Comparison of ENCODE assay signal across 3 cellular contexts in the genomic region with DNA sequence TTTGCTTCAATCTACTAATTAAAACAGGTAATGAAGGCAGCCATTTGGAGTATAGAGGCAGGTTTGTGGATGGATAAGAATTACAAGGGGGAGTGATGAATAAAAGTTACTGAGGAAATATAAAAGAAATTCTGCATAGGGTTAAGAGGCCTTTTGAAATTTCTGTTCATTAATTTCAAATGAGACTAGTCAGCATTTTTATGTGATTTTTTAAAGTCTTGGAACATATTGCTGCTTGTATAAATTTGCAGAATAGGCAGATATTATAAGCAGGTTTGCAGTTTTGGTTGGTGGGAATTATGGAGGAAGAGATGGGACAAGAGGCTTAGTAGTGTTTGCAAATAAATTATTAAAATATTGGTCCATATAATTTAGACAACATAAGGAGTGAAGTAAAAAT.
A peak's percentile ranks its signal among the peaks of the same experiment; 100 is the strongest.
TF ChIP-seq lines count a peak whose summit lies in the region.

No MANE protein-coding gene starts in this region.

TF ChIP-seq in HepG2, 621 proteins besides CTCF, POLR2A, EP300 and RAD21:
- TF ChIP-seq SOX6 (IDR thresholded peaks at IDR 0.05) (no peak), SOX6 (CRISPR knock-in tag; IDR thresholded peaks at IDR 0.05) (no peak), MAFK (conservative IDR thresholded peaks at IDR 0.05 in 1 of 2, IDR thresholded peaks at IDR 0.05 in 1 of 2; ENCODE audit: low read length in 2 of 2) (peak; percentile 82 to 91), TMF1 (CRISPR knock-in tag; IDR thresholded peaks at IDR 0.05; ENCODE audit: low read depth) (no peak), CBX1 (IDR thresholded peaks at IDR 0.05; ENCODE audit: low read depth) (no peak), ARNTL (CRISPR knock-in tag; IDR thresholded peaks at IDR 0.05) (no peak), ZNF460 (CRISPR knock-in tag; IDR thresholded peaks at IDR 0.05; ENCODE audit: borderline replicate concordance) (no peak), MAFF (IDR thresholded peaks at IDR 0.05; ENCODE audit: low read depth, low read length) (peak; percentile 88), ZNF496 (CRISPR knock-in tag; IDR thresholded peaks at IDR 0.05; ENCODE audit: insufficient replicate concordance) (no peak)
- TF ChIP-seq, protein P1, sequence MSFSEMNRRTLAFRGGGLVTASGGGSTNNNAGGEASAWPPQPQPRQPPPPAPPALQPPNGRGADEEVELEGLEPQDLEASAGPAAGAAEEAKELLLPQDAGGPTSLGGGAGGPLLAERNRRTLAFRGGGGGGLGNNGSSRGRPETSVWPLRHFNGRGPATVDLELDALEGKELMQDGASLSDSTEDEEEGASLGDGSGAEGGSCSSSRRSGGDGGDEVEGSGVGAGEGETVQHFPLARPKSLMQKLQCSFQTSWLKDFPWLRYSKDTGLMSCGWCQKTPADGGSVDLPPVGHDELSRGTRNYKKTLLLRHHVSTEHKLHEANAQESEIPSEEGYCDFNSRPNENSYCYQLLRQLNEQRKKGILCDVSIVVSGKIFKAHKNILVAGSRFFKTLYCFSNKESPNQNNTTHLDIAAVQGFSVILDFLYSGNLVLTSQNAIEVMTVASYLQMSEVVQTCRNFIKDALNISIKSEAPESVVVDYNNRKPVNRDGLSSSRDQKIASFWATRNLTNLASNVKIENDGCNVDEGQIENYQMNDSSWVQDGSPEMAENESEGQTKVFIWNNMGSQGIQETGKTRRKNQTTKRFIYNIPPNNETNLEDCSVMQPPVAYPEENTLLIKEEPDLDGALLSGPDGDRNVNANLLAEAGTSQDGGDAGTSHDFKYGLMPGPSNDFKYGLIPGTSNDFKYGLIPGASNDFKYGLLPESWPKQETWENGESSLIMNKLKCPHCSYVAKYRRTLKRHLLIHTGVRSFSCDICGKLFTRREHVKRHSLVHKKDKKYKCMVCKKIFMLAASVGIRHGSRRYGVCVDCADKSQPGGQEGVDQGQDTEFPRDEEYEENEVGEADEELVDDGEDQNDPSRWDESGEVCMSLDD (CRISPR knock-in tag; IDR thresholded peaks at IDR 0.05; ENCODE audit: borderline replicate concordance): no peak
TF ChIP-seq in HepG2: peak in this region for 2.

TF ChIP-seq in IMR-90, 13 proteins besides CTCF, POLR2A, EP300 and RAD21:
- TF ChIP-seq MAFK (IDR thresholded peaks at IDR 0.05; ENCODE audit: low read depth, low read length): peak; percentile 85
- no peak for TF ChIP-seq SMC3 (IDR thresholded peaks at IDR 0.05; ENCODE audit: low read depth, low read length)
- TF ChIP-seq CEBPB (IDR thresholded peaks at IDR 0.05; ENCODE audit: low read depth, low read length): no peak
- no peak for TF ChIP-seq RFX5 (IDR thresholded peaks at IDR 0.05; ENCODE audit: low read depth, low read length)
- no peak for TF ChIP-seq FOS (IDR thresholded peaks at IDR 0.05; ENCODE audit: low read depth, low read length)

TF ChIP-seq in K562, 482 proteins besides CTCF, POLR2A, EP300 and RAD21:
- TF ChIP-seq MAFG (tag; conservative IDR thresholded peaks at IDR 0.05) (peak; percentile 43; the same call in 1 of the 2 replicates), RBM14 (IDR thresholded peaks at IDR 0.05; ENCODE audit: borderline replicate concordance, insufficient read depth, low read depth, low read length) (no peak), MAFK (IDR thresholded peaks at IDR 0.05; ENCODE audit: low read length) (peak; percentile 39; the same call in 1 of the 2 replicates), ZNF316 (IDR thresholded peaks at IDR 0.05) (peak; percentile 66), C11orf30 (IDR thresholded peaks at IDR 0.05; ENCODE audit: low read depth) (peak; percentile 47; the same call in 1 of the 2 replicates), MAFF (IDR thresholded peaks at IDR 0.05; ENCODE audit: low read length) (peak; percentile 65; the same call in 1 of the 2 replicates)
- TF ChIP-seq, protein P2, sequence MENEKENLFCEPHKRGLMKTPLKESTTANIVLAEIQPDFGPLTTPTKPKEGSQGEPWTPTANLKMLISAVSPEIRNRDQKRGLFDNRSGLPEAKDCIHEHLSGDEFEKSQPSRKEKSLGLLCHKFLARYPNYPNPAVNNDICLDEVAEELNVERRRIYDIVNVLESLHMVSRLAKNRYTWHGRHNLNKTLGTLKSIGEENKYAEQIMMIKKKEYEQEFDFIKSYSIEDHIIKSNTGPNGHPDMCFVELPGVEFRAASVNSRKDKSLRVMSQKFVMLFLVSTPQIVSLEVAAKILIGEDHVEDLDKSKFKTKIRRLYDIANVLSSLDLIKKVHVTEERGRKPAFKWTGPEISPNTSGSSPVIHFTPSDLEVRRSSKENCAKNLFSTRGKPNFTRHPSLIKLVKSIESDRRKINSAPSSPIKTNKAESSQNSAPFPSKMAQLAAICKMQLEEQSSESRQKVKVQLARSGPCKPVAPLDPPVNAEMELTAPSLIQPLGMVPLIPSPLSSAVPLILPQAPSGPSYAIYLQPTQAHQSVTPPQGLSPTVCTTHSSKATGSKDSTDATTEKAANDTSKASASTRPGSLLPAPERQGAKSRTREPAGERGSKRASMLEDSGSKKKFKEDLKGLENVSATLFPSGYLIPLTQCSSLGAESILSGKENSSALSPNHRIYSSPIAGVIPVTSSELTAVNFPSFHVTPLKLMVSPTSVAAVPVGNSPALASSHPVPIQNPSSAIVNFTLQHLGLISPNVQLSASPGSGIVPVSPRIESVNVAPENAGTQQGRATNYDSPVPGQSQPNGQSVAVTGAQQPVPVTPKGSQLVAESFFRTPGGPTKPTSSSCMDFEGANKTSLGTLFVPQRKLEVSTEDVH (IDR thresholded peaks at IDR 0.05; ENCODE audit: low read depth, partially characterized antibody): no peak
